In the genomic region with DNA sequence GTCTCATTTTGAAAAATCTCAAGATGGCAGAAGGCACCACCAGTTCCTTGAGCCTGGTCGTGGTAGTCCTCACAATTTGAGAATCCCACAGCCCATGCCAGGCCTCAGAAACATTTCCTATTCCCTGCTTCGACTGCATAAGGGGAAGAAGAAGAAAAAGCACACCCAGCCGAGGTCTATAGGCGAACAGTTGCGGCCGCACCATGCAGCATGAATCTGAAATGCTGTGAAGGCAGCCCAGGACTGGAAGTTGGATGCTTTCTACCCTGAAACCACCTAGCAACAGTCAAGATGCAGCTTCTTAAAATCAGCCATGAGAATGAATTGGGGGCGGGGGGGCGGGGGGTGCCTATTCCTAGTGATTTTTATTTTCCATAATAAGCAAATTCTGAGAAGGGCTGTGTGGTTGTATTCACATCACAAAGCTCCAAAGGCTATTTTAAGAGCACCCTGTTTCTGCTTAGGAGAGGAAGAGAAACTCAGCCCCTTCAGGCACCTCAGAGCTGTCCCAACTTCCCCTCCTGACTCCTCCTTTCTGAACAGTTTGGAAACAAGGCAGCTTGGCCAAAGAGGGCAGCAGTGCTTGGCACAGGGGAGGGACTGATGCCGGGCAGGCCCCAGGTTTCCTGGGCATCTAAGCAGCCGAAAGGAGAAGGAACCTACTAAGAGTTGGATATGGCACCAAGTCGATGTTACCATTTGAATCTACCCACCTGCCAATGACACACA, we compare ENCODE assay signal across 1 cellular context.
TF ChIP-seq lines count a peak whose summit lies in the region.

No MANE protein-coding gene starts in this region.

TF ChIP-seq in H1, 55 proteins besides CTCF, POLR2A, EP300 and RAD21 (continued from another document):
- TF ChIP-seq, protein P1, sequence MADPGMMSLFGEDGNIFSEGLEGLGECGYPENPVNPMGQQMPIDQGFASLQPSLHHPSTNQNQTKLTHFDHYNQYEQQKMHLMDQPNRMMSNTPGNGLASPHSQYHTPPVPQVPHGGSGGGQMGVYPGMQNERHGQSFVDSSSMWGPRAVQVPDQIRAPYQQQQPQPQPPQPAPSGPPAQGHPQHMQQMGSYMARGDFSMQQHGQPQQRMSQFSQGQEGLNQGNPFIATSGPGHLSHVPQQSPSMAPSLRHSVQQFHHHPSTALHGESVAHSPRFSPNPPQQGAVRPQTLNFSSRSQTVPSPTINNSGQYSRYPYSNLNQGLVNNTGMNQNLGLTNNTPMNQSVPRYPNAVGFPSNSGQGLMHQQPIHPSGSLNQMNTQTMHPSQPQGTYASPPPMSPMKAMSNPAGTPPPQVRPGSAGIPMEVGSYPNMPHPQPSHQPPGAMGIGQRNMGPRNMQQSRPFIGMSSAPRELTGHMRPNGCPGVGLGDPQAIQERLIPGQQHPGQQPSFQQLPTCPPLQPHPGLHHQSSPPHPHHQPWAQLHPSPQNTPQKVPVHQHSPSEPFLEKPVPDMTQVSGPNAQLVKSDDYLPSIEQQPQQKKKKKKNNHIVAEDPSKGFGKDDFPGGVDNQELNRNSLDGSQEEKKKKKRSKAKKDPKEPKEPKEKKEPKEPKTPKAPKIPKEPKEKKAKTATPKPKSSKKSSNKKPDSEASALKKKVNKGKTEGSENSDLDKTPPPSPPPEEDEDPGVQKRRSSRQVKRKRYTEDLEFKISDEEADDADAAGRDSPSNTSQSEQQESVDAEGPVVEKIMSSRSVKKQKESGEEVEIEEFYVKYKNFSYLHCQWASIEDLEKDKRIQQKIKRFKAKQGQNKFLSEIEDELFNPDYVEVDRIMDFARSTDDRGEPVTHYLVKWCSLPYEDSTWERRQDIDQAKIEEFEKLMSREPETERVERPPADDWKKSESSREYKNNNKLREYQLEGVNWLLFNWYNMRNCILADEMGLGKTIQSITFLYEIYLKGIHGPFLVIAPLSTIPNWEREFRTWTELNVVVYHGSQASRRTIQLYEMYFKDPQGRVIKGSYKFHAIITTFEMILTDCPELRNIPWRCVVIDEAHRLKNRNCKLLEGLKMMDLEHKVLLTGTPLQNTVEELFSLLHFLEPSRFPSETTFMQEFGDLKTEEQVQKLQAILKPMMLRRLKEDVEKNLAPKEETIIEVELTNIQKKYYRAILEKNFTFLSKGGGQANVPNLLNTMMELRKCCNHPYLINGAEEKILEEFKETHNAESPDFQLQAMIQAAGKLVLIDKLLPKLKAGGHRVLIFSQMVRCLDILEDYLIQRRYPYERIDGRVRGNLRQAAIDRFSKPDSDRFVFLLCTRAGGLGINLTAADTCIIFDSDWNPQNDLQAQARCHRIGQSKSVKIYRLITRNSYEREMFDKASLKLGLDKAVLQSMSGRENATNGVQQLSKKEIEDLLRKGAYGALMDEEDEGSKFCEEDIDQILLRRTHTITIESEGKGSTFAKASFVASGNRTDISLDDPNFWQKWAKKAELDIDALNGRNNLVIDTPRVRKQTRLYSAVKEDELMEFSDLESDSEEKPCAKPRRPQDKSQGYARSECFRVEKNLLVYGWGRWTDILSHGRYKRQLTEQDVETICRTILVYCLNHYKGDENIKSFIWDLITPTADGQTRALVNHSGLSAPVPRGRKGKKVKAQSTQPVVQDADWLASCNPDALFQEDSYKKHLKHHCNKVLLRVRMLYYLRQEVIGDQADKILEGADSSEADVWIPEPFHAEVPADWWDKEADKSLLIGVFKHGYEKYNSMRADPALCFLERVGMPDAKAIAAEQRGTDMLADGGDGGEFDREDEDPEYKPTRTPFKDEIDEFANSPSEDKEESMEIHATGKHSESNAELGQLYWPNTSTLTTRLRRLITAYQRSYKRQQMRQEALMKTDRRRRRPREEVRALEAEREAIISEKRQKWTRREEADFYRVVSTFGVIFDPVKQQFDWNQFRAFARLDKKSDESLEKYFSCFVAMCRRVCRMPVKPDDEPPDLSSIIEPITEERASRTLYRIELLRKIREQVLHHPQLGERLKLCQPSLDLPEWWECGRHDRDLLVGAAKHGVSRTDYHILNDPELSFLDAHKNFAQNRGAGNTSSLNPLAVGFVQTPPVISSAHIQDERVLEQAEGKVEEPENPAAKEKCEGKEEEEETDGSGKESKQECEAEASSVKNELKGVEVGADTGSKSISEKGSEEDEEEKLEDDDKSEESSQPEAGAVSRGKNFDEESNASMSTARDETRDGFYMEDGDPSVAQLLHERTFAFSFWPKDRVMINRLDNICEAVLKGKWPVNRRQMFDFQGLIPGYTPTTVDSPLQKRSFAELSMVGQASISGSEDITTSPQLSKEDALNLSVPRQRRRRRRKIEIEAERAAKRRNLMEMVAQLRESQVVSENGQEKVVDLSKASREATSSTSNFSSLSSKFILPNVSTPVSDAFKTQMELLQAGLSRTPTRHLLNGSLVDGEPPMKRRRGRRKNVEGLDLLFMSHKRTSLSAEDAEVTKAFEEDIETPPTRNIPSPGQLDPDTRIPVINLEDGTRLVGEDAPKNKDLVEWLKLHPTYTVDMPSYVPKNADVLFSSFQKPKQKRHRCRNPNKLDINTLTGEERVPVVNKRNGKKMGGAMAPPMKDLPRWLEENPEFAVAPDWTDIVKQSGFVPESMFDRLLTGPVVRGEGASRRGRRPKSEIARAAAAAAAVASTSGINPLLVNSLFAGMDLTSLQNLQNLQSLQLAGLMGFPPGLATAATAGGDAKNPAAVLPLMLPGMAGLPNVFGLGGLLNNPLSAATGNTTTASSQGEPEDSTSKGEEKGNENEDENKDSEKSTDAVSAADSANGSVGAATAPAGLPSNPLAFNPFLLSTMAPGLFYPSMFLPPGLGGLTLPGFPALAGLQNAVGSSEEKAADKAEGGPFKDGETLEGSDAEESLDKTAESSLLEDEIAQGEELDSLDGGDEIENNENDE (IDR thresholded peaks at IDR 0.05; ENCODE audit: insufficient replicate concordance, low read length) = no peak
- TF ChIP-seq GABPA (IDR thresholded peaks at IDR 0.05; ENCODE audit: borderline replicate concordance, insufficient read depth, low read length) (no peak), SP4 (IDR thresholded peaks at IDR 0.05; ENCODE audit: low read length) (no peak), NRF1 (IDR thresholded peaks at IDR 0.05; ENCODE audit: low read depth, low read length) (no peak), CEBPB (IDR thresholded peaks at IDR 0.05; ENCODE audit: low read depth, low read length) (no peak)
- TF ChIP-seq, protein P2, sequence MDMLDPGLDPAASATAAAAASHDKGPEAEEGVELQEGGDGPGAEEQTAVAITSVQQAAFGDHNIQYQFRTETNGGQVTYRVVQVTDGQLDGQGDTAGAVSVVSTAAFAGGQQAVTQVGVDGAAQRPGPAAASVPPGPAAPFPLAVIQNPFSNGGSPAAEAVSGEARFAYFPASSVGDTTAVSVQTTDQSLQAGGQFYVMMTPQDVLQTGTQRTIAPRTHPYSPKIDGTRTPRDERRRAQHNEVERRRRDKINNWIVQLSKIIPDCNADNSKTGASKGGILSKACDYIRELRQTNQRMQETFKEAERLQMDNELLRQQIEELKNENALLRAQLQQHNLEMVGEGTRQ (IDR thresholded peaks at IDR 0.05; ENCODE audit: low read length) = no peak
- TF ChIP-seq, protein P3, sequence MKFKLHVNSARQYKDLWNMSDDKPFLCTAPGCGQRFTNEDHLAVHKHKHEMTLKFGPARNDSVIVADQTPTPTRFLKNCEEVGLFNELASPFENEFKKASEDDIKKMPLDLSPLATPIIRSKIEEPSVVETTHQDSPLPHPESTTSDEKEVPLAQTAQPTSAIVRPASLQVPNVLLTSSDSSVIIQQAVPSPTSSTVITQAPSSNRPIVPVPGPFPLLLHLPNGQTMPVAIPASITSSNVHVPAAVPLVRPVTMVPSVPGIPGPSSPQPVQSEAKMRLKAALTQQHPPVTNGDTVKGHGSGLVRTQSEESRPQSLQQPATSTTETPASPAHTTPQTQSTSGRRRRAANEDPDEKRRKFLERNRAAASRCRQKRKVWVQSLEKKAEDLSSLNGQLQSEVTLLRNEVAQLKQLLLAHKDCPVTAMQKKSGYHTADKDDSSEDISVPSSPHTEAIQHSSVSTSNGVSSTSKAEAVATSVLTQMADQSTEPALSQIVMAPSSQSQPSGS (IDR thresholded peaks at IDR 0.05; ENCODE audit: low read length) = no peak
